11 cellular contexts compared by ENCODE assay signal in the genomic region with DNA sequence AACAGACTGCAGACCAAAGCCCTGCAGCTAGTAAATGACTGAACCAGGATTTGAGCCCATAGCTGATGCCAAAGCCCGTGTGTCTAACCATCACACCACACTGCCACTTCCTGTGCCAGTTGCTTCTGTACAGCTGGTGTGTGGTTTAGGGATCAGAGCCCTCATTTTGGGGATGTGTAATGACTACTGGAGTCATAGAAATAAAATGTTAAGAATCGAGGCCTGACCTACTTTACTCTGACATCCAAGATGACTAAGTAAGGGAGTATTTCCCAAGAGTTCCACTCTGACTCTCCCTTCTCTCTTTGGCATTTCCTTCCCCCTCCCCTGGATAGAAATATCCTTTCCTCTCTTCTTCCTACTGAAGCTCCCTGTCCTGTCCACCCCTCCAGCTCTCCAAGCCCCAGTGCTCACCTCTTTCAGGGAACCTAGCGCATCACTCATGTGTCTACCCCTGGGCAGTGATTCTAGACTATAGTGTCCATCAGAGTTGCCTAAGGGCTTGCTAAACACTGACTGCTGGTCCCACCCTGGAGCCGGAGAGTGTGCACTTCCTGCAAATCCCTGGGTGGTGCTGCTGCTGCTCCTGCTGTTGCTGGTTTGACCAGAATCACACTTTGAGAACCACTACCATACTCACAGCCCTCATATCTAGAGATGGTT. TPM values are rescaled to one million over a fixed set of nuclear protein-coding genes. Genes with fewer than 3 reads are reported as not detected.
DNase-seq lines count a peak whose midpoint lies in the region; ATAC-seq, FAIRE-seq and TF ChIP-seq lines count a peak whose summit lies in the region.
"Had no signal": no experiment of that assay in that cellular context is flagged by ENCODE, and none has a peak within 500 bp of the region (broad histone marks: within the 10 kb centered on the region; RNA-seq: fewer than 3 reads in every experiment).

No MANE protein-coding gene starts in this region.

- WGBS in liver, result 75% methylated on average over 4 of the region's 4 CpGs
- 39% methylated on average over 4 of the region's 4 CpGs for WGBS in HepG2 (ENCODE audit: low lambda C conversion rate)

- peaks cover 53% of the 10 kb centered on the region for H3K4me1 Mint-ChIP-seq in astrocyte (ENCODE audit: low read depth, unreplicated experiment)

- no peak for ATAC-seq in HepG2
- ATAC-seq in HG02588 (IDR thresholded peaks at IDR 0.05; ENCODE audit: unreplicated experiment), result no peak
- ATAC-seq: naive thymus-derived CD8-positive, alpha-beta T cell had no signal

- no peaks in the 10 kb centered on the region for H4K20me1 ChIP-seq in HepG2 (ENCODE audit: insufficient read depth, low read length)
- H4K20me1 ChIP-seq in astrocyte (ENCODE audit: insufficient read depth, low read length), result no peaks in the 10 kb centered on the region
- no peaks in the 10 kb centered on the region for H4K20me1 ChIP-seq in keratinocyte (ENCODE audit: control insufficient read depth, extremely low read depth, insufficient read depth, low read length)

- H3K9me3 Mint-ChIP-seq in astrocyte (ENCODE audit: unreplicated experiment), result no peaks in the 10 kb centered on the region

- H3K9me1 ChIP-seq in keratinocyte (ENCODE audit: control insufficient read depth, extremely low read depth, insufficient read depth, low read length), result no peaks in the 10 kb centered on the region

- H2AFZ ChIP-seq in HepG2 (ENCODE audit: low read length) (no peak overlapping the region), astrocyte (ENCODE audit: low read depth, low read length) (peak overlapping the region; percentile 22), keratinocyte (ENCODE audit: control insufficient read depth, low read length) (peak overlapping the region; percentile 65)

- CTCF ChIA-PET in HepG2 (lab: Yijun Ruan, JAX; ENCODE audit: low intra/inter-chr PET ratio, low total read pairs), result no interaction called here

- H3K79me2 ChIP-seq in HepG2 (ENCODE audit: insufficient read depth, low read length) (no peaks in the 10 kb centered on the region), astrocyte (ENCODE audit: insufficient read depth, low read length) (peaks cover 16% of the 10 kb centered on the region), keratinocyte (ENCODE audit: control insufficient read depth, insufficient read depth, low read length) (no peaks in the 10 kb centered on the region)

- TF ChIP-seq RAD21 in liver (IDR thresholded peaks at IDR 0.05) (no peak), HepG2 (CRISPR knock-in tag; IDR thresholded peaks at IDR 0.05) (no peak)

- BruUV-seq in HepG2 (replicated peaks; lab: Mats Ljungman, UMichigan), result no TSS peak

- TF ChIP-seq EP300 in HepG2 (IDR thresholded peaks at IDR 0.05; ENCODE audit: low read depth in 2 of 2, low read length in 2 of 2) (no peak), HepG2 (CRISPR knock-in tag; IDR thresholded peaks at IDR 0.05; ENCODE audit: borderline replicate concordance) (no peak)

- intact Hi-C loops in HepG2 (cut with micrococcal nuclease; ENCODE audit: unreplicated experiment), result no loop called here

- TF ChIP-seq CTCF in liver (IDR thresholded peaks at IDR 0.05; ENCODE audit: low read depth, low read length, missing input control) (no peak), HepG2 (CRISPR knock-in tag; IDR thresholded peaks at IDR 0.05) (no peak), astrocyte (IDR thresholded peaks at IDR 0.05; ENCODE audit: insufficient read depth, low read depth, low read length) (no peak), keratinocyte (optimal IDR thresholded peaks at IDR 0.05 in 1 of 3, IDR thresholded peaks at IDR 0.05 in 1 of 3, conservative IDR thresholded peaks at IDR 0.05 in 1 of 3; ENCODE audit: extremely low read depth in 1 of 3, insufficient read depth in 2 of 3, low read length in 3 of 3) (peak in 2 of 3 experiments; percentile 9 to 29), GM10266 (IDR thresholded peaks at IDR 0.05; ENCODE audit: control insufficient read depth, insufficient read depth, low read depth, missing control alignments) (no peak)

- in situ Hi-C loops in HepG2 (cut with HindIII; ENCODE audit: extremely low pct_ligation_motif_present, low pct_unique_long_range_greater_than_20kb), result no loop called here

- H3K4me2 ChIP-seq in HepG2 (ENCODE audit: low read depth, low read length) (no peak overlapping the region), astrocyte (ENCODE audit: low read length) (peak overlapping the region; percentile 66), keratinocyte (ENCODE audit: control insufficient read depth, extremely low read depth, insufficient read depth, low read depth, low read length) (peak overlapping the region; percentile 86)

- dilution Hi-C loops in keratinocyte (cut with MboI; ENCODE audit: extremely low pct_ligation_motif_present, low sequenced_read_pairs), result no loop called here

- H3K4me1 ChIP-seq in liver (ENCODE audit: control insufficient read depth in 4 of 4, insufficient read depth in 4 of 4, low read length in 3 of 4) (peaks cover 11 to 66% (median 42%) of the 10 kb centered on the region in 4 donors), HepG2 (ENCODE audit: insufficient read depth, low read length) (peaks cover 12% of the 10 kb centered on the region; the same call in 1 of the 2 replicates), astrocyte (ENCODE audit: insufficient read depth, low read length) (peaks cover 30% of the 10 kb centered on the region), keratinocyte (ENCODE audit: control insufficient read depth, extremely low read depth, insufficient read depth, low read length) (peaks cover 27% of the 10 kb centered on the region)

- peak overlapping the region; percentile 51 to 56 for H3K27ac ChIP-seq in liver (ENCODE audit: low read depth in 1 of 2, low read length in 2 of 2)
- H3K27ac ChIP-seq in HepG2 (ENCODE audit: extremely low read length, insufficient read depth, low read length), result no peak overlapping the region
- H3K27ac ChIP-seq in astrocyte (ENCODE audit: low read depth, low read length), result peak overlapping the region; percentile 79
- peak overlapping the region; percentile 87 for H3K27ac ChIP-seq in keratinocyte (ENCODE audit: control insufficient read depth, insufficient read depth, low read length)
- H3K27ac ChIP-seq: C4-2B had no signal

- no peak for TF ChIP-seq POLR2A in HepG2 (IDR thresholded peaks at IDR 0.05; ENCODE audit: insufficient read depth in 1 of 2, low read depth in 2 of 2, low read length in 2 of 2)

- H3K36me3 ChIP-seq in liver (ENCODE audit: control insufficient read depth in 4 of 4, insufficient read depth in 3 of 4, low read depth in 1 of 4, low read length in 3 of 4) (no peaks in the 10 kb centered on the region), HepG2 (replicated peaks in 1 of 2; ENCODE audit: control insufficient read depth in 1 of 2, insufficient read depth in 2 of 2, low read length in 2 of 2) (no peaks in the 10 kb centered on the region), astrocyte (ENCODE audit: insufficient read depth, low read length) (no peaks in the 10 kb centered on the region), keratinocyte (ENCODE audit: control insufficient read depth in 2 of 2, extremely low read depth in 1 of 2, insufficient read depth in 2 of 2, low read length in 2 of 2) (no peaks in the 10 kb centered on the region)

- H3K4me3 Mint-ChIP-seq in astrocyte (ENCODE audit: unreplicated experiment), result no peak overlapping the region
- H3K4me3 Mint-ChIP-seq: activated B cell treated with CpG ODN at 0.5 μM for 24 hours; naive thymus-derived CD8-positive, alpha-beta T cell had no signal

- H3K27me3 ChIP-seq in liver (ENCODE audit: control insufficient read depth in 4 of 4, insufficient read depth in 4 of 4, low read length in 3 of 4) (no peaks in the 10 kb centered on the region), HepG2 (ENCODE audit: control insufficient read depth in 1 of 2, insufficient read depth in 2 of 2, low read length in 2 of 2) (peaks cover 2 to 15% of the 10 kb centered on the region in 2 experiments; a peak in 4 of 5 replicates), astrocyte (ENCODE audit: insufficient read depth, low read length) (no peaks in the 10 kb centered on the region), keratinocyte (ENCODE audit: control insufficient read depth, extremely low read depth, insufficient read depth, low read length) (no peaks in the 10 kb centered on the region)

- DNase-seq in HepG2 (ENCODE audit: low spot score), result no peak
- peak; percentile 98 for DNase-seq in astrocyte (ENCODE audit: low read depth)
- DNase-seq in keratinocyte (ENCODE audit: low read depth, low spot score), result peak; percentile 84
- no peak for DNase-seq in GF-D8 (lab: John Stamatoyannopoulos, UW)
- DNase-seq in GM10266 (ENCODE audit: extremely low spot score), result no peak
- no peak for DNase-seq in NCI-H2196 treated with DMSO at 0.1 percent for 48 hours (lab: John Stamatoyannopoulos, UW; ENCODE audit: unreplicated experiment)
- DNase-seq: activated B cell treated with CpG ODN at 0.5 μM for 24 hours had no signal

- peak overlapping the region; percentile 90 for H3K27ac Mint-ChIP-seq in astrocyte (ENCODE audit: unreplicated experiment)
- H3K27ac Mint-ChIP-seq: activated B cell treated with CpG ODN at 0.5 μM for 24 hours; naive thymus-derived CD8-positive, alpha-beta T cell had no signal

- POLR2A ChIA-PET in HepG2 (lab: Yijun Ruan, JAX), result no interaction called here

- H3K9ac ChIP-seq in liver (ENCODE audit: low read depth in 1 of 2, low read length in 2 of 2) (no peak overlapping the region), HepG2 (ENCODE audit: insufficient read depth, low read depth, low read length) (no peak overlapping the region), astrocyte (ENCODE audit: low read length) (peak overlapping the region; percentile 19), keratinocyte (ENCODE audit: control insufficient read depth, extremely low read depth, insufficient read depth, low read length) (peak overlapping the region; percentile 29)

- no peak for FAIRE-seq in HepG2 (lab: Jason Lieb, UNC)
- FAIRE-seq in astrocyte (lab: Jason Lieb, UNC), result peak; percentile 98
- FAIRE-seq in keratinocyte (lab: Jason Lieb, UNC), result peak; percentile 98

- H3K9me3 ChIP-seq in liver (ENCODE audit: control insufficient read depth in 4 of 4, low read length in 3 of 4) (no peaks in the 10 kb centered on the region), HepG2 (ENCODE audit: low read length) (no peaks in the 10 kb centered on the region), astrocyte (ENCODE audit: insufficient read depth, low read depth, low read length) (no peaks in the 10 kb centered on the region), keratinocyte (ENCODE audit: control insufficient read depth, low read depth, low read length) (no peaks in the 10 kb centered on the region)

- H3K27me3 Mint-ChIP-seq in astrocyte (ENCODE audit: low read depth, unreplicated experiment), result no peaks in the 10 kb centered on the region
- H3K27me3 Mint-ChIP-seq: activated B cell treated with CpG ODN at 0.5 μM for 24 hours had no signal

- H3K4me3 ChIP-seq in liver (ENCODE audit: low read depth in 1 of 3, low read length in 3 of 3) (no peak overlapping the region), HepG2 (replicated peaks in 1 of 3; ENCODE audit: insufficient read depth in 1 of 3, low read depth in 2 of 3, low read length in 3 of 3) (no peak overlapping the region), astrocyte (ENCODE audit: insufficient read depth, low read depth, low read length) (no peak overlapping the region), keratinocyte (ENCODE audit: control insufficient read depth in 2 of 3, extremely low read depth in 1 of 3, insufficient read depth in 2 of 3, low read depth in 1 of 3, low read length in 3 of 3) (peak overlapping the region in 2 of 3 experiments; percentile 49 to 56)

- H3K36me3 Mint-ChIP-seq in astrocyte (ENCODE audit: low read depth, unreplicated experiment), result no peaks in the 10 kb centered on the region

RNA-seq across cellular contexts. Expression of a gene that starts 53.8 kb away (rescaled TPM):
- 10 to 100 TPM in 1 of 2 donors, 1 to 10 TPM in 1; 9.4 to 75.4 TPM for total RNA-seq in liver
- 100 to 1,000 TPM in 1 of 2 donors, 10 to 100 TPM in 1; 72.9 to 277 TPM for polyA plus RNA-seq in liver
- total RNA-seq in HepG2 (2016; rRNA removed; fragmentation: Illumina TruSeq; extraction: Trizol), result not detected in 2 replicates
- not detected in 2 replicates for total RNA-seq in HepG2 (2016; cell fraction: cytosol; rRNA removed; fragmentation: Illumina TruSeq; extraction: Trizol; ENCODE audit: low read depth)
- total RNA-seq in HepG2 (2016; cell fraction: insoluble cytoplasmic fraction; rRNA removed; fragmentation: Illumina TruSeq; extraction: Trizol), result not detected in 2 replicates
- total RNA-seq in HepG2 (2016; cell fraction: membrane; rRNA removed; fragmentation: Illumina TruSeq; extraction: Trizol), result not detected in 2 replicates
- not detected in 2 replicates for total RNA-seq in HepG2 (2016; cell fraction: nucleus; rRNA removed; fragmentation: Illumina TruSeq; extraction: Trizol)
- not detected in 2 replicates for polyA plus RNA-seq in HepG2 (2011; rRNA removed)
- polyA plus RNA-seq in HepG2 (2011; cell fraction: cytosol; rRNA removed), result 0.08 TPM in 1 of 2 replicates, not detected in the other
- 0.09 TPM in 1 of 2 replicates, not detected in the other for polyA plus RNA-seq in HepG2 (2011; cell fraction: nucleus; rRNA removed)
- polyA plus RNA-seq in HepG2 (2012), result 0.04 TPM in 1 of 2 replicates, not detected in the other
- not detected in 2 replicates for polyA plus RNA-seq in HepG2 (2016; cell fraction: cytosol; fragmentation: Illumina TruSeq; extraction: Trizol; ENCODE audit: low read depth)
- not detected in 2 replicates for polyA plus RNA-seq in HepG2 (2016; cell fraction: insoluble cytoplasmic fraction; fragmentation: Illumina TruSeq; extraction: Trizol; ENCODE audit: low read depth)
- polyA plus RNA-seq in HepG2 (2016; cell fraction: membrane; fragmentation: Illumina TruSeq; extraction: Trizol; ENCODE audit: low read depth), result not detected in 2 replicates
- not detected in 2 replicates for polyA plus RNA-seq in HepG2 (2016; cell fraction: nucleus; fragmentation: Illumina TruSeq; extraction: Trizol; ENCODE audit: insufficient read depth, low read depth)
- polyA minus RNA-seq in HepG2 (2011; rRNA and poly(A)+ RNA removed; ENCODE audit: low replicate concordance), result 47.9 TPM in 1 of 2 replicates, not detected in the other
- polyA minus RNA-seq in HepG2 (2011; cell fraction: cytosol; rRNA and poly(A)+ RNA removed), result 0.26 TPM in 1 of 2 replicates, not detected in the other
- polyA minus RNA-seq in HepG2 (2011; cell fraction: nucleus; rRNA and poly(A)+ RNA removed), result 0.12 and 0.52 TPM in 2 replicates
- 24.5 and 27.3 TPM in 2 replicates for total RNA-seq in astrocyte
- polyA plus RNA-seq in keratinocyte, result 13.4 to 34.2 TPM (median 17.8 TPM) in 3 replicates
- 19.3 TPM for polyA plus RNA-seq in keratinocyte (2011; ENCODE audit: low read depth)
- polyA plus RNA-seq in keratinocyte (2011; cell fraction: cytosol; rRNA removed), result 16.9 and 24.8 TPM in 2 replicates
- polyA plus RNA-seq in keratinocyte (2011; cell fraction: nucleus; rRNA removed), result 12.6 and 17.6 TPM in 2 replicates
- polyA plus RNA-seq in keratinocyte (2012; ENCODE audit: low replicate concordance), result 29.2 and 40.4 TPM in 2 replicates
- 17.5 to 81.4 TPM (median 21.8 TPM) in 3 replicates for polyA minus RNA-seq in keratinocyte
- 23.8 TPM for polyA minus RNA-seq in keratinocyte (2011; cell fraction: cytosol; rRNA and poly(A)+ RNA removed)
- polyA minus RNA-seq in keratinocyte (2011; cell fraction: nucleus; rRNA and poly(A)+ RNA removed), result 12.9 and 15.9 TPM in 2 replicates

Comparison
In these comparisons a context has a peak if more than half of its experiments do, and no peak if none do; other contexts are left out.
1. RNA of a gene that starts 53.8 kb away (total RNA-seq): 9.4 to 75.4 TPM in liver and 24.5 to 27.3 TPM in astrocyte; not detected in HepG2; every median in the first group is over 10 times any median in the second.
2. H3K4me3 ChIP-seq: peak in keratinocyte (2 of 3); none in liver (0 of 3), HepG2 (0 of 3) and astrocyte (single experiment).
3. H3K9ac ChIP-seq: peak in astrocyte (single experiment) and keratinocyte (single experiment); none in liver (0 of 2) and HepG2 (single experiment).
4. CTCF ChIP-seq: peak in keratinocyte (2 of 3); none in liver (single experiment), HepG2 (single experiment), astrocyte (single experiment) and GM10266 (single experiment).
5. DNase-seq: peak in astrocyte (single experiment) and keratinocyte (single experiment); none in HepG2 (single experiment), GF-D8 (single experiment), GM10266 (single experiment) and NCI-H2196 treated with DMSO at 0.1 percent for 48 hours (single experiment).